In genomic region chr10:69474688-69475432, GRCh38 we compare ENCODE assay signal across 10 cellular contexts. TPM values are rescaled to one million over a fixed set of nuclear protein-coding genes. Genes with fewer than 3 reads are reported as not detected.
DNase-seq lines count a peak whose midpoint lies in the region; ATAC-seq and TF ChIP-seq lines count a peak whose summit lies in the region.
"Had no signal": no experiment of that assay in that cellular context is flagged by ENCODE, and none has a peak within 500 bp of the region (broad histone marks: within the 10 kb centered on the region; RNA-seq: fewer than 3 reads in every experiment).

No MANE protein-coding gene starts in this region.

- H3K4me3 Mint-ChIP-seq in dendritic cell treated with granulocyte-macrophage colony-stimulating factor and Interleukin-4, amounts not matched to agents 40 ng/mL and 50 ng/mL, for 4 days, result no peak overlapping the region
- no peak overlapping the region for H3K4me3 Mint-ChIP-seq in mesothelial cell of epicardium
- H3K4me3 Mint-ChIP-seq: activated naive CD8-positive, alpha-beta T cell had no signal

- no peak overlapping the region for H3K4me2 ChIP-seq in mesendoderm (ENCODE audit: low read length)

- no peak overlapping the region for H3K9ac ChIP-seq in mesendoderm (ENCODE audit: low read length)

- peaks cover 17% of the 10 kb centered on the region for H3K36me3 Mint-ChIP-seq in dendritic cell treated with granulocyte-macrophage colony-stimulating factor and Interleukin-4, amounts not matched to agents 40 ng/mL and 50 ng/mL, for 4 days (ENCODE audit: low read depth)
- no peaks in the 10 kb centered on the region for H3K36me3 Mint-ChIP-seq in mesothelial cell of epicardium
- H3K36me3 Mint-ChIP-seq: activated naive CD8-positive, alpha-beta T cell had no signal

- DNase-seq in M059J (ENCODE audit: low read depth) (peak; percentile 97), mesothelial cell of epicardium (ENCODE audit: low spot score in 2 of 2, unreplicated experiment in 2 of 2) (no peak), upper lobe of left lung (no peak), NCI-H2227 treated with DMSO at 0.1 percent for 48 hours (lab: John Stamatoyannopoulos, UW) (no peak), mesendoderm (no peak)
- DNase-seq in activated CD4-positive, alpha-beta T cell treated with anti-CD3 and anti-CD28 coated beads for 4 hours, result no peak

- no peak overlapping the region for H4K5ac ChIP-seq in mesendoderm (ENCODE audit: low read length)

- H3K4me1 ChIP-seq in upper lobe of left lung, result peaks cover 37 to 59% (median 46%) of the 10 kb centered on the region in 4 donors
- no peaks in the 10 kb centered on the region for H3K4me1 ChIP-seq in mesendoderm (ENCODE audit: control insufficient read depth, low read depth, low read length)

- H3K4me1 Mint-ChIP-seq in dendritic cell treated with granulocyte-macrophage colony-stimulating factor and Interleukin-4, amounts not matched to agents 40 ng/mL and 50 ng/mL, for 4 days (ENCODE audit: low read depth), result peaks cover 73% of the 10 kb centered on the region
- H3K4me1 Mint-ChIP-seq in mesothelial cell of epicardium, result peaks cover 23% of the 10 kb centered on the region

- H3K4ac ChIP-seq in mesendoderm (ENCODE audit: low read depth, low read length), result no peak overlapping the region

- H3K23ac ChIP-seq in mesendoderm (ENCODE audit: low read length), result no peak overlapping the region

- H3K56ac ChIP-seq in mesendoderm (ENCODE audit: low read length), result no peak overlapping the region

- TF ChIP-seq POLR2A in upper lobe of left lung (IDR thresholded peaks at IDR 0.05), result no peak

- 49 to 66% methylated on average over 6 to 8 of the region's 9 CpGs for WGBS in upper lobe of left lung, 2 donors
- WGBS in mesendoderm (ENCODE audit: extremely low coverage, insufficient coverage, low lambda C conversion rate), result no CpG with 5 or more reads among the region's 9 CpGs

- peak overlapping the region; percentile 19 for H3K27ac Mint-ChIP-seq in dendritic cell treated with granulocyte-macrophage colony-stimulating factor and Interleukin-4, amounts not matched to agents 40 ng/mL and 50 ng/mL, for 4 days
- H3K27ac Mint-ChIP-seq in mesothelial cell of epicardium, result peak overlapping the region; percentile 10
- H3K27ac Mint-ChIP-seq: activated naive CD8-positive, alpha-beta T cell had no signal

- peak overlapping the region; percentile 37 to 82 (median 74) for H3K27ac ChIP-seq in upper lobe of left lung
- H3K27ac ChIP-seq in mesendoderm (ENCODE audit: low read depth, low read length), result no peak overlapping the region

- H3K18ac ChIP-seq in mesendoderm (ENCODE audit: low read length), result no peak overlapping the region

- no peak overlapping the region for H3K4me3 ChIP-seq in upper lobe of left lung
- H3K4me3 ChIP-seq in mesendoderm (ENCODE audit: low read length), result no peak overlapping the region

- intact Hi-C loops in dendritic cell treated with granulocyte-macrophage colony-stimulating factor and Interleukin-4, amounts not matched to agents 40 ng/mL and 50 ng/mL, for 4 days (cut with micrococcal nuclease), result no loop called here

- H3K27me3 ChIP-seq in upper lobe of left lung, result no peaks in the 10 kb centered on the region
- H3K27me3 ChIP-seq in mesendoderm (ENCODE audit: insufficient read depth, low read length, poor library complexity), result no peaks in the 10 kb centered on the region

- H3K9me3 ChIP-seq in upper lobe of left lung, result no peaks in the 10 kb centered on the region

- H2AK5ac ChIP-seq in mesendoderm (ENCODE audit: low read length), result no peak overlapping the region

- no peaks in the 10 kb centered on the region for H3K79me2 ChIP-seq in mesendoderm (ENCODE audit: control insufficient read depth, insufficient read depth, low read length)

- no peak overlapping the region for H2BK15ac ChIP-seq in mesendoderm (replicated peaks; ENCODE audit: low read depth)

- no peak overlapping the region for H4K8ac ChIP-seq in mesendoderm (ENCODE audit: low read depth, low read length)

- H3K36me3 ChIP-seq in upper lobe of left lung, result no peaks in the 10 kb centered on the region
- H3K36me3 ChIP-seq in mesendoderm (ENCODE audit: control insufficient read depth, insufficient read depth, low read length), result no peaks in the 10 kb centered on the region

- H3K79me1 ChIP-seq in mesendoderm (ENCODE audit: low read length), result no peaks in the 10 kb centered on the region

- no peaks in the 10 kb centered on the region for H3K9me3 Mint-ChIP-seq in dendritic cell treated with granulocyte-macrophage colony-stimulating factor and Interleukin-4, amounts not matched to agents 40 ng/mL and 50 ng/mL, for 4 days
- H3K9me3 Mint-ChIP-seq in mesothelial cell of epicardium, result no peaks in the 10 kb centered on the region

- H2BK120ac ChIP-seq in mesendoderm (ENCODE audit: low read depth, low read length), result no peak overlapping the region

- TF ChIP-seq EP300 in upper lobe of left lung (IDR thresholded peaks at IDR 0.05), result no peak

- peak in 1 of 2 donors; percentile 86 for ATAC-seq in upper lobe of left lung (ENCODE audit: low FRiP score in 2 of 2)
- no peak for ATAC-seq in GM21515 (IDR thresholded peaks at IDR 0.05; ENCODE audit: unreplicated experiment)

- no peak overlapping the region for H2BK5ac ChIP-seq in mesendoderm (ENCODE audit: low read length)

- TF ChIP-seq CTCF in mesothelial cell of epicardium (IDR thresholded peaks at IDR 0.05; ENCODE audit: unreplicated experiment), result no peak
- TF ChIP-seq CTCF in upper lobe of left lung (IDR thresholded peaks at IDR 0.05), result no peak

- H3K27me3 Mint-ChIP-seq in dendritic cell treated with granulocyte-macrophage colony-stimulating factor and Interleukin-4, amounts not matched to agents 40 ng/mL and 50 ng/mL, for 4 days, result peaks cover 29% of the 10 kb centered on the region
- no peaks in the 10 kb centered on the region for H3K27me3 Mint-ChIP-seq in mesothelial cell of epicardium (ENCODE audit: low read depth)
- H3K27me3 Mint-ChIP-seq: activated naive CD8-positive, alpha-beta T cell had no signal

RNA-seq across cellular contexts. Expression of gene TSPAN15, which starts 23.6 kb away (rescaled TPM):
- 109 and 179 TPM in 2 replicates for total RNA-seq in M059J (2014; rRNA removed; shearing (Covaris generic))
- total RNA-seq in mesothelial cell of epicardium (17.7 to 20.9 TPM (median 19.7 TPM) in 3 replicates), upper lobe of left lung (10 to 100 TPM; 19.9 to 69.5 (median 63.0) TPM)
- 1.3 TPM for polyA plus RNA-seq in mesendoderm (2013, experiment 1 of 2)
- polyA plus RNA-seq in mesendoderm (2013, experiment 2 of 2), result 1.3 TPM

RNA-seq across cellular contexts. Expression of gene TACR2, which starts 58.1 kb away (rescaled TPM):
- 0.05 and 0.15 TPM in 2 replicates for total RNA-seq in M059J (2014; rRNA removed; shearing (Covaris generic))
- not detected in 3 replicates for total RNA-seq in mesothelial cell of epicardium
- 1 to 10 TPM in 2 of 6 donors, under 1 TPM in 1, not detected in 3; 0.94 to 1.4 (median 1.2) TPM for total RNA-seq in upper lobe of left lung
- 0.01 TPM for polyA plus RNA-seq in mesendoderm (2013, experiment 1 of 2)
- 0.03 TPM for polyA plus RNA-seq in mesendoderm (2013, experiment 2 of 2)
- total RNA-seq: T-helper 2 cell treated with Interferon-gamma antibody and Interleukin-4, amounts not matched to agents 100 ng/mL and 5 ng/mL, for 36 hours had no signal
